18 cellular contexts compared by ENCODE assay signal in the genomic region with DNA sequence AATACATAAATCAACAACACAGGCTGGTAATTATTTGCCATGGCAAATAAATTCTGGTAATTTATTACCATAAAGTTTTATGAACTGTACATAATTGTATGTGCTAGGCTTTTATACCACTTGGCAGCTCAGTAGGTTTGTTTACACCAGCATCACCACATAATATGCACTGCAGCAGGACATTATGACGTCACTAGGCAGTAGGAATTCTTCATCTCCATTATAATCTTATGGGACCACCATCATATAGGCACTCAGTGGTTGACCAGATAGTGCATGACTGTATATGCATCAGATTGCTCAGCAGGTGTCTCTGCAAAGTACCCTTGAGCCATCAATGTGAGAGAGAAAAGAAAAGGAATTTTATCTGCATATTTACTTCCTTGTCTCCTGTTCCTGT.
A peak's percentile ranks its signal among the peaks of the same experiment; 100 is the strongest.
DNase-seq lines count a peak whose midpoint lies in the region; ATAC-seq, FAIRE-seq and TF ChIP-seq lines count a peak whose summit lies in the region.
"Had no signal": no experiment of that assay in that cellular context is flagged by ENCODE, and none has a peak within 500 bp of the region (broad histone marks: within the 10 kb centered on the region; RNA-seq: fewer than 3 reads in every experiment).

No MANE protein-coding gene starts in this region.

- no peak overlapping the region for H2AFZ ChIP-seq in HepG2 (ENCODE audit: low read length)

- no peaks in the 10 kb centered on the region for H3K79me2 ChIP-seq in HepG2 (ENCODE audit: insufficient read depth, low read length)

- H4K20me1 ChIP-seq in HepG2 (ENCODE audit: insufficient read depth, low read length): no peaks in the 10 kb centered on the region

- no TSS peak for BruUV-seq in HepG2 (replicated peaks; lab: Mats Ljungman, UMichigan)

- H3K9ac ChIP-seq in HepG2 (ENCODE audit: insufficient read depth, low read depth, low read length): no peak overlapping the region

- no peak for FAIRE-seq in HepG2 (lab: Jason Lieb, UNC)
- FAIRE-seq: D721Med, GM12891 had no signal

- intact Hi-C loops in HepG2 (cut with micrococcal nuclease; ENCODE audit: unreplicated experiment): no loop called here
- intact Hi-C loops in right lobe of liver (cut with DNase I): no loop called here

- in situ Hi-C loops in HepG2 (cut with HindIII; ENCODE audit: extremely low pct_ligation_motif_present, low pct_unique_long_range_greater_than_20kb): no loop called here

- DNase-seq in HepG2 (ENCODE audit: low spot score): no peak
- DNase-seq in right lobe of liver: no peak
- DNase-seq in NCI-H1417 (lab: John Stamatoyannopoulos, UW): peak in 2 of 3 experiments; percentile 81 to 93
- peak; percentile 34 to 48 for DNase-seq in SHP77 (lab: John Stamatoyannopoulos, UW)
- DNase-seq in SW 1271 (lab: John Stamatoyannopoulos, UW): no peak
- DNase-seq in effector memory CD4-positive, alpha-beta T cell: no peak
- DNase-seq: DND-41, GOT3, HCEC 1CT, NCI-H1105, NCI-H187 treated with DMSO at 0.1 percent for 48 hours, NCI-H226, NCI-H526, SJCRH30, T-helper 1 cell had no signal

- ATAC-seq in HepG2 (no peak), right lobe of liver (no peak), HG03196 (IDR thresholded peaks at IDR 0.05; ENCODE audit: unreplicated experiment) (no peak)

- H3K4me3 ChIP-seq in HepG2 (replicated peaks in 1 of 3; ENCODE audit: insufficient read depth in 1 of 3, low read depth in 2 of 3, low read length in 3 of 3) (no peak overlapping the region), right lobe of liver (no peak overlapping the region)
- no peak overlapping the region for H3K4me3 ChIP-seq in effector memory CD4-positive, alpha-beta T cell (ENCODE audit: insufficient read depth, low read depth, low read length, poor library complexity, severe bottlenecking)
- H3K4me3 ChIP-seq: SJCRH30 had no signal

- no peak overlapping the region for H3K4me2 ChIP-seq in HepG2 (ENCODE audit: low read depth, low read length)

- no peak for TF ChIP-seq RAD21 in HepG2 (CRISPR knock-in tag; IDR thresholded peaks at IDR 0.05)

- no peak for TF ChIP-seq EP300 in HepG2 (IDR thresholded peaks at IDR 0.05; ENCODE audit: low read depth in 2 of 2, low read length in 2 of 2)
- no peak for TF ChIP-seq EP300 in HepG2 (CRISPR knock-in tag; IDR thresholded peaks at IDR 0.05; ENCODE audit: borderline replicate concordance)

- H3K4me1 ChIP-seq in HepG2 (ENCODE audit: insufficient read depth, low read length) (peaks cover 7% of the 10 kb centered on the region; the same call in 1 of the 2 replicates), right lobe of liver (no peaks in the 10 kb centered on the region)
- H3K4me1 ChIP-seq in effector memory CD4-positive, alpha-beta T cell (ENCODE audit: control insufficient read depth, insufficient read depth, low read length, poor library complexity, severe bottlenecking): no peaks in the 10 kb centered on the region
- H3K4me1 ChIP-seq: SJCRH30 had no signal

- no peak overlapping the region for H3K27ac ChIP-seq in HepG2 (ENCODE audit: extremely low read length, insufficient read depth, low read length)
- H3K27ac ChIP-seq in right lobe of liver: no peak overlapping the region
- H3K27ac ChIP-seq in effector memory CD4-positive, alpha-beta T cell (ENCODE audit: insufficient read depth, low read length, poor library complexity, severe bottlenecking): no peak overlapping the region
- H3K27ac ChIP-seq: SJCRH30 had no signal

- no peaks in the 10 kb centered on the region for H3K9me3 ChIP-seq in HepG2 (ENCODE audit: low read length)
- no peaks in the 10 kb centered on the region for H3K9me3 ChIP-seq in right lobe of liver
- H3K9me3 ChIP-seq in effector memory CD4-positive, alpha-beta T cell (ENCODE audit: control insufficient read depth, low read length): no peaks in the 10 kb centered on the region
- H3K9me3 ChIP-seq: SJCRH30 had no signal

- POLR2A ChIA-PET in HepG2 (lab: Yijun Ruan, JAX): no interaction called here

- WGBS in HepG2 (ENCODE audit: low lambda C conversion rate): no CpG with 5 or more reads among the region's 1 CpG
- 36% methylated on average over 1 of the region's 1 CpG for WGBS in right lobe of liver (ENCODE audit: insufficient coverage, low coverage, low lambda C conversion rate, missing lambda C conversion rate)

- no peak for TF ChIP-seq POLR2A in HepG2 (IDR thresholded peaks at IDR 0.05; ENCODE audit: insufficient read depth in 1 of 2, low read depth in 2 of 2, low read length in 2 of 2)
- no peak for TF ChIP-seq POLR2A in right lobe of liver (IDR thresholded peaks at IDR 0.05)

- no peak for TF ChIP-seq CTCF in HepG2 (CRISPR knock-in tag; IDR thresholded peaks at IDR 0.05)
- TF ChIP-seq CTCF in right lobe of liver (IDR thresholded peaks at IDR 0.05): no peak

- no peaks in the 10 kb centered on the region for H3K27me3 ChIP-seq in HepG2 (ENCODE audit: control insufficient read depth in 1 of 2, insufficient read depth in 2 of 2, low read length in 2 of 2)
- no peaks in the 10 kb centered on the region for H3K27me3 ChIP-seq in right lobe of liver
- H3K27me3 ChIP-seq in effector memory CD4-positive, alpha-beta T cell (replicated peaks; ENCODE audit: control insufficient read depth, insufficient read depth, low read length, poor library complexity, severe bottlenecking): no peaks in the 10 kb centered on the region
- H3K27me3 ChIP-seq: SJCRH30 had no signal

- H3K36me3 ChIP-seq in HepG2 (replicated peaks in 1 of 2; ENCODE audit: control insufficient read depth in 1 of 2, insufficient read depth in 2 of 2, low read length in 2 of 2) (no peaks in the 10 kb centered on the region), right lobe of liver (no peaks in the 10 kb centered on the region)
- no peaks in the 10 kb centered on the region for H3K36me3 ChIP-seq in effector memory CD4-positive, alpha-beta T cell (ENCODE audit: control insufficient read depth, insufficient read depth, low read length)
- H3K36me3 ChIP-seq: SJCRH30 had no signal

- CTCF ChIA-PET in HepG2 (lab: Yijun Ruan, JAX; ENCODE audit: low intra/inter-chr PET ratio, low total read pairs): no interaction called here

TF ChIP-seq in HepG2, 621 proteins besides CTCF, POLR2A, EP300 and RAD21:
- TF ChIP-seq ATF7 (IDR thresholded peaks at IDR 0.05) (peak; percentile 79), ATF7 (CRISPR knock-in tag; IDR thresholded peaks at IDR 0.05) (no peak), FLYWCH1 (CRISPR knock-in tag; IDR thresholded peaks at IDR 0.05) (no peak), CREB1 (IDR thresholded peaks at IDR 0.05) (peak; percentile 92), CREB1 (CRISPR knock-in tag; IDR thresholded peaks at IDR 0.05) (no peak)

Comparison
In these comparisons a context has a peak if more than half of its experiments do, and no peak if none do; other contexts are left out.
1. DNase-seq: peak in NCI-H1417 (2 of 3) and SHP77 (2 of 2); none in HepG2 (single experiment), right lobe of liver (0 of 3), SW 1271 (0 of 2) and effector memory CD4-positive, alpha-beta T cell (0 of 3).